Comparison of ENCODE assay signal across 11 cellular contexts in the genomic region with DNA sequence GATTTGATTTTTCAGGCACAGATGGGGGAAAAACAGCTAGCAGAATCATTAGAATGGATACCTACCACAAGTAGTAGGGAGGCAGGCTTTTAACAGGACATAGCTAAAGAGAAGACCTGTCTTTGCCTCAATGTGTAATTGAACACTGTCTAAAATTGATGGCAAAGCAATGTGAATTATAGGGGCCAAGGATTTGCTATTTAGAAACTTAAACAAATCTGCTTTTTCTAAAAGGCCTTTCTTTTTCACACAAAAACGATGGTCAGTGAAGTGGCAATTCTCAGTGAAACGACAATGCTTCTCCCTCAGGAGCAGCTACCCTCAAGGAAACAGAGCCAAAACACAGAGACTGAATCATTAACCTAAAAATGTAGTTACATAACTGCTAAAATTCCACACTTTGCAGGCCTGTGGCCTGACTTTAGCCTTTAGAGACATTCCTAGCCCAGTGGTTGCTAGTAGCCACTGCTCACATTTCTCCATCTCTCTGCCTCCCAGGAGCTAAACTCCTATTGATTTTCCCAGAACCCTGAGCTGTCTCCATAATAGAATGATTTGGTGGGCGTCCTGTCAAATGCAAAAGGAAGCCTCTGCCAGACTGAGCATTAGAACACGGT.
A peak's percentile ranks its signal among the peaks of the same experiment; 100 is the strongest.
DNase-seq lines count a peak whose midpoint lies in the region; ATAC-seq and TF ChIP-seq lines count a peak whose summit lies in the region.
"Had no signal": no experiment of that assay in that cellular context is flagged by ENCODE, and none has a peak within 500 bp of the region (broad histone marks: within the 10 kb centered on the region; RNA-seq: fewer than 3 reads in every experiment).

No MANE protein-coding gene starts in this region.

- no peak overlapping the region for H3K9ac ChIP-seq in mucosa of rectum (ENCODE audit: low read depth in 1 of 2, low read length in 2 of 2)

- DNase-seq in NCI-H1092 treated with DMSO at 0.1 percent for 48 hours (lab: John Stamatoyannopoulos, UW) (peak; percentile 40), NCI-H1092 (lab: John Stamatoyannopoulos, UW) (no peak), esophagus muscularis mucosa (ENCODE audit: extremely low spot score) (no peak), aorta (no peak), occipital lobe (lab: John Stamatoyannopoulos, UW) (no peak)
- no peak for DNase-seq in activated T-cell treated with anti-CD3 and anti-CD28 coated beads, Interleukin-2, amount 50 U/mL, for 4 hours
- DNase-seq: activated CD8-positive, alpha-beta memory T cell treated with anti-CD3 and anti-CD28 coated beads for 24 hours; MV-4-11 had no signal

- no peaks in the 10 kb centered on the region for H3K9me3 ChIP-seq in esophagus muscularis mucosa
- no peaks in the 10 kb centered on the region for H3K9me3 ChIP-seq in mucosa of rectum (ENCODE audit: control insufficient read depth in 2 of 2, low read length in 2 of 2)
- no peaks in the 10 kb centered on the region for H3K9me3 ChIP-seq in aorta (ENCODE audit: control insufficient read depth, low read length)

- no peaks in the 10 kb centered on the region for H3K36me3 Mint-ChIP-seq in activated T-cell treated with anti-CD3 and anti-CD28 coated beads, Interleukin-2, amount 50 U/mL, for 4 hours (ENCODE audit: insufficient read depth)

- H3K4me1 ChIP-seq in esophagus muscularis mucosa (peaks cover 11 to 56% (median 40%) of the 10 kb centered on the region in 4 donors), mucosa of rectum (ENCODE audit: control insufficient read depth in 2 of 2, insufficient read depth in 2 of 2, low read length in 2 of 2) (no peaks in the 10 kb centered on the region), aorta (ENCODE audit: control insufficient read depth in 1 of 2, insufficient read depth in 2 of 2, low read length in 2 of 2) (peaks cover 2 to 16% of the 10 kb centered on the region in 2 donors)

- no peak for TF ChIP-seq POLR2A in esophagus muscularis mucosa (IDR thresholded peaks at IDR 0.05; ENCODE audit: low read depth)

- no peak overlapping the region for H3K4me3 ChIP-seq in esophagus muscularis mucosa
- no peak overlapping the region for H3K4me3 ChIP-seq in mucosa of rectum (ENCODE audit: low read length in 2 of 2)
- no peak overlapping the region for H3K4me3 ChIP-seq in aorta (ENCODE audit: low read length in 2 of 2)

- peak in 1 of 3 experiments; percentile 45 for TF ChIP-seq CTCF in esophagus muscularis mucosa (IDR thresholded peaks at IDR 0.05)

- H3K27ac ChIP-seq in esophagus muscularis mucosa (replicated peaks in 1 of 4) (peak overlapping the region; percentile 75 to 82 (median 77)), mucosa of rectum (ENCODE audit: low read depth in 2 of 2, low read length in 2 of 2) (peak overlapping the region; percentile 23 to 49), aorta (ENCODE audit: low read depth in 1 of 2, low read length in 2 of 2) (peak overlapping the region; percentile 90 to 93)
- H3K27ac ChIP-seq: 22Rv1 had no signal

- WGBS in esophagus muscularis mucosa: 45% methylated on average over 4 of the region's 4 CpGs
- 9 to 11% methylated on average over 4 of the region's 4 CpGs for WGBS in aorta, 2 donors

- H3K4me1 Mint-ChIP-seq in activated T-cell treated with anti-CD3 and anti-CD28 coated beads, Interleukin-2, amount 50 U/mL, for 4 hours (ENCODE audit: low read depth): no peaks in the 10 kb centered on the region

- H3K4me3 Mint-ChIP-seq in activated T-cell treated with anti-CD3 and anti-CD28 coated beads, Interleukin-2, amount 50 U/mL, for 4 hours: no peak overlapping the region

- peak; percentile 18 for TF ChIP-seq EP300 in esophagus muscularis mucosa (IDR thresholded peaks at IDR 0.05)

- H3K9me3 Mint-ChIP-seq in activated T-cell treated with anti-CD3 and anti-CD28 coated beads, Interleukin-2, amount 50 U/mL, for 4 hours: no peaks in the 10 kb centered on the region

- H3K27me3 Mint-ChIP-seq in activated T-cell treated with anti-CD3 and anti-CD28 coated beads, Interleukin-2, amount 50 U/mL, for 4 hours (ENCODE audit: low read depth): peaks cover 1% of the 10 kb centered on the region

- H3K27me3 ChIP-seq in esophagus muscularis mucosa: no peaks in the 10 kb centered on the region
- no peaks in the 10 kb centered on the region for H3K27me3 ChIP-seq in mucosa of rectum (ENCODE audit: control insufficient read depth in 2 of 2, insufficient read depth in 2 of 2, low read length in 2 of 2)
- no peaks in the 10 kb centered on the region for H3K27me3 ChIP-seq in aorta (ENCODE audit: control insufficient read depth in 1 of 2, insufficient read depth in 2 of 2, low read length in 1 of 2)

- H3K36me3 ChIP-seq in esophagus muscularis mucosa (no peaks in the 10 kb centered on the region), mucosa of rectum (ENCODE audit: control insufficient read depth in 2 of 2, insufficient read depth in 2 of 2, low read length in 2 of 2) (no peaks in the 10 kb centered on the region), aorta (ENCODE audit: control insufficient read depth in 1 of 2, insufficient read depth in 2 of 2, low read length in 1 of 2) (no peaks in the 10 kb centered on the region)

- ATAC-seq in aorta (ENCODE audit: low FRiP score) (peak; percentile 88), GM19463 (IDR thresholded peaks at IDR 0.05; ENCODE audit: unreplicated experiment) (no peak)
- no peak for ATAC-seq in activated T-cell treated with anti-CD3 and anti-CD28 coated beads, Interleukin-2, amount 50 U/mL, for 4 hours

- intact Hi-C loops in esophagus muscularis mucosa (cut with DNase I) (loop anchor here (5.0 to 10.0 kb wide), 3 partner anchors 79 to 711 kb away; partner anchors contain the start of gene TBL1XR1), aorta (cut with DNase I) (loop anchor here (5.0 to 10.0 kb wide), 3 partner anchors 419 to 544 kb away; no protein-coding TSS in a partner anchor)

Comparison
In these comparisons a context has a peak if more than half of its experiments do, and no peak if none do; other contexts are left out.
1. H3K27ac ChIP-seq: peak in every context shown above with its lines; median percentile 92 in aorta; 77 in esophagus muscularis mucosa; 36 in mucosa of rectum.